ENCODE assay signal across 26 cellular contexts in genomic region chr16:9996191-9996590, GRCh38.
"Had no signal": no experiment of that assay in that cellular context is flagged by ENCODE, and none has a peak within 500 bp of the region (broad histone marks: within the 10 kb centered on the region; RNA-seq: fewer than 3 reads in every experiment).

No MANE protein-coding gene starts in this region.

- H3K9me3 ChIP-seq: adrenal gland, MG63 had no signal

- FAIRE-seq: TTC549 had no signal

- H3K36me3 ChIP-seq: adrenal gland, brain microvascular endothelial cell, cardiac muscle cell, MG63 had no signal

- H3K27me3 ChIP-seq: adrenal gland, brain microvascular endothelial cell, cardiac muscle cell, MG63 had no signal

- H3K27ac Mint-ChIP-seq: activated CD4-positive, alpha-beta memory T cell treated with anti-CD3 and anti-CD28 coated beads for 36 hours; activated CD4-positive, alpha-beta T cell treated with anti-CD3 and anti-CD28 coated beads, Interleukin-2, amount 10 ng/mL, durations not matched to agents 7 days and 5 days; activated naive CD8-positive, alpha-beta T cell treated with anti-CD3 and anti-CD28 coated beads, Interleukin-2, amount 10 ng/mL, durations not matched to agents 7 days and 5 days; T-cell had no signal

- ATAC-seq: T-cell had no signal

- H3K36me3 Mint-ChIP-seq: activated CD4-positive, alpha-beta memory T cell treated with anti-CD3 and anti-CD28 coated beads for 36 hours; activated naive CD8-positive, alpha-beta T cell treated with anti-CD3 and anti-CD28 coated beads, Interleukin-2, amount 10 ng/mL, durations not matched to agents 7 days and 5 days; T-cell had no signal

- H3K4me3 Mint-ChIP-seq: activated CD4-positive, alpha-beta memory T cell treated with anti-CD3 and anti-CD28 coated beads for 36 hours; activated CD4-positive, alpha-beta T cell treated with anti-CD3 and anti-CD28 coated beads, Interleukin-2, amount 10 ng/mL, durations not matched to agents 7 days and 5 days; activated naive CD8-positive, alpha-beta T cell treated with anti-CD3 and anti-CD28 coated beads, Interleukin-2, amount 10 ng/mL, durations not matched to agents 7 days and 5 days; T-cell had no signal

- DNase-seq: activated CD4-positive, alpha-beta memory T cell treated with anti-CD3 and anti-CD28 coated beads for 36 hours; activated CD4-positive, alpha-beta T cell treated with anti-CD3 and anti-CD28 coated beads, Interleukin-2, amount 10 ng/mL, durations not matched to agents 7 days and 5 days; activated CD4-positive, CD25-positive, alpha-beta regulatory T cell; activated CD8-positive, alpha-beta memory T cell treated with anti-CD3 and anti-CD28 coated beads for 24 hours; activated naive CD4-positive, alpha-beta T cell treated with anti-CD3 and anti-CD28 coated beads, Interleukin-2, amount 50 U/mL, for 16 hours; activated naive CD8-positive, alpha-beta T cell treated with anti-CD3 and anti-CD28 coated beads, Interleukin-2, amount 10 ng/mL, durations not matched to agents 7 days and 5 days; adrenal gland; aorta; brain microvascular endothelial cell; KG1; MG63; MV-4-11; NCI-H1092 treated with DMSO at 0.1 percent for 48 hours; NCI-H1417 treated with DMSO at 0.1 percent for 48 hours; NCI-H1694; NCI-H2029; NCI-H345; NCI-H510A; NCI-H526 treated with DMSO at 0.1 percent for 48 hours; SIG-M5; T-cell; T-helper 2 cell; T1000 had no signal

- H3K4me1 ChIP-seq: adrenal gland had no signal

- H3K27ac ChIP-seq: adrenal gland, brain microvascular endothelial cell, cardiac muscle cell, VCaP had no signal

- H3K4me1 Mint-ChIP-seq: activated CD4-positive, alpha-beta T cell treated with anti-CD3 and anti-CD28 coated beads, Interleukin-2, amount 10 ng/mL, durations not matched to agents 7 days and 5 days; activated naive CD8-positive, alpha-beta T cell treated with anti-CD3 and anti-CD28 coated beads, Interleukin-2, amount 10 ng/mL, durations not matched to agents 7 days and 5 days; T-cell had no signal

- H3K27me3 Mint-ChIP-seq: activated CD4-positive, alpha-beta memory T cell treated with anti-CD3 and anti-CD28 coated beads for 36 hours; activated CD4-positive, alpha-beta T cell treated with anti-CD3 and anti-CD28 coated beads, Interleukin-2, amount 10 ng/mL, durations not matched to agents 7 days and 5 days; activated naive CD8-positive, alpha-beta T cell treated with anti-CD3 and anti-CD28 coated beads, Interleukin-2, amount 10 ng/mL, durations not matched to agents 7 days and 5 days; T-cell had no signal

- H3K4me3 ChIP-seq: adrenal gland, cardiac muscle cell, MG63 had no signal
